ENCODE assay signal across 21 cellular contexts in genomic region chr7:70071786-70072185, GRCh38.
DNase-seq lines count a peak whose midpoint lies in the region; ATAC-seq and TF ChIP-seq lines count a peak whose summit lies in the region.
"Had no signal": no experiment of that assay in that cellular context is flagged by ENCODE, and none has a peak within 500 bp of the region (broad histone marks: within the 10 kb centered on the region; RNA-seq: fewer than 3 reads in every experiment).

No MANE protein-coding gene starts in this region.

- H3K4me1 ChIP-seq in muscle layer of duodenum (ENCODE audit: control insufficient read depth in 1 of 2, insufficient read depth in 2 of 2, low read length in 2 of 2) = peaks cover 7 to 15% of the 10 kb centered on the region in 2 donors
- peaks cover 14% of the 10 kb centered on the region for H3K4me1 ChIP-seq in stomach smooth muscle (ENCODE audit: control insufficient read depth, insufficient read depth, low read length)
- H3K4me1 ChIP-seq in Caco-2 = 0 out of 2 replicates have a peak, but pooled peaks cover 2% of the 10 kb centered on the region
- peaks cover 0 to 6% (median 0%) of the 10 kb centered on the region in 4 donors for H3K4me1 ChIP-seq in Peyer's patch
- H3K4me1 ChIP-seq: A549, colonic mucosa had no signal

- no peaks in the 10 kb centered on the region for H3K36me3 Mint-ChIP-seq in Caco-2 (ENCODE audit: insufficient read depth, unreplicated experiment)
- H3K36me3 Mint-ChIP-seq: activated CD4-positive, alpha-beta memory T cell treated with anti-CD3 and anti-CD28 coated beads for 36 hours; WTC11 had no signal

- no peak for ATAC-seq in HG03354 (IDR thresholded peaks at IDR 0.05; ENCODE audit: poor library complexity, severe bottlenecking, unreplicated experiment)
- ATAC-seq: A549, T-helper 17 cell, WTC11 had no signal

- TF ChIP-seq CTCF in WERI-Rb-1 (IDR thresholded peaks at IDR 0.05; ENCODE audit: low read depth, low read length) = no peak
- TF ChIP-seq CTCF in Caco-2 (IDR thresholded peaks at IDR 0.05; ENCODE audit: insufficient read depth in 1 of 2, low read depth in 1 of 2, low read length in 1 of 2, severe bottlenecking in 1 of 2, unreplicated experiment in 1 of 2) = no peak
- no peak for TF ChIP-seq CTCF in Peyer's patch (IDR thresholded peaks at IDR 0.05)

- H3K9ac ChIP-seq in stomach smooth muscle (ENCODE audit: low read length in 2 of 2) = no peak overlapping the region

- DNase-seq in NCI-H748 (lab: John Stamatoyannopoulos, UW; ENCODE audit: unreplicated experiment) = peak; percentile 58
- no peak for DNase-seq in NCI-H748 treated with DMSO at 0.1 percent for 48 hours (lab: John Stamatoyannopoulos, UW)
- peak; percentile 20 for DNase-seq in WERI-Rb-1
- DNase-seq in Caco-2 = no peak
- no peak for DNase-seq in Peyer's patch
- DNase-seq: activated CD4-positive, alpha-beta memory T cell treated with anti-CD3 and anti-CD28 coated beads for 36 hours; activated naive CD4-positive, alpha-beta T cell treated with anti-CD3 and anti-CD28 coated beads, Interleukin-2, amount 50 U/mL, for 16 hours; DMS79; KG1; left cardiac atrium; NCI-H1436; ovary; T-helper 17 cell had no signal

- H3K4me1 Mint-ChIP-seq in Caco-2 (ENCODE audit: low read depth, unreplicated experiment) = no peaks in the 10 kb centered on the region
- H3K4me1 Mint-ChIP-seq: T-helper 17 cell, WTC11 had no signal

- POLR2A ChIA-PET in Caco-2 (lab: Charles Lee) = no interaction called here

- intact Hi-C loops in Caco-2 (cut with micrococcal nuclease; ENCODE audit: unreplicated experiment) = no loop called here

- CTCF ChIA-PET in Caco-2 (lab: Charles Lee) = no interaction called here

- no peaks in the 10 kb centered on the region for H3K27me3 Mint-ChIP-seq in Caco-2 (ENCODE audit: insufficient read depth, unreplicated experiment)
- H3K27me3 Mint-ChIP-seq: activated CD4-positive, alpha-beta memory T cell treated with anti-CD3 and anti-CD28 coated beads for 36 hours; T-helper 17 cell had no signal

- H3K27me3 ChIP-seq in WERI-Rb-1 (ENCODE audit: insufficient read depth, low read depth, severe bottlenecking) = no peaks in the 10 kb centered on the region
- no peaks in the 10 kb centered on the region for H3K27me3 ChIP-seq in muscle layer of duodenum (ENCODE audit: low read depth, low read length)
- no peaks in the 10 kb centered on the region for H3K27me3 ChIP-seq in stomach smooth muscle (ENCODE audit: control insufficient read depth in 1 of 2, insufficient read depth in 2 of 2, low read length in 2 of 2)
- no peaks in the 10 kb centered on the region for H3K27me3 ChIP-seq in Caco-2 (replicated peaks; ENCODE audit: control insufficient read depth, insufficient read depth, low read length)
- no peaks in the 10 kb centered on the region for H3K27me3 ChIP-seq in Peyer's patch
- H3K27me3 ChIP-seq: colonic mucosa, ovary had no signal

- H3K4me3 ChIP-seq in WERI-Rb-1 (ENCODE audit: low read depth, low read length) (no peak overlapping the region), muscle layer of duodenum (ENCODE audit: low read depth in 1 of 2, low read length in 2 of 2) (no peak overlapping the region), stomach smooth muscle (ENCODE audit: low read length in 2 of 2) (no peak overlapping the region), Caco-2 (ENCODE audit: low read depth, low read length) (no peak overlapping the region), Peyer's patch (no peak overlapping the region)
- H3K4me3 ChIP-seq: A549, colonic mucosa, ovary, thoracic aorta had no signal

- no peaks in the 10 kb centered on the region for H3K9me3 ChIP-seq in WERI-Rb-1 (ENCODE audit: severe bottlenecking)
- H3K9me3 ChIP-seq in muscle layer of duodenum (ENCODE audit: control insufficient read depth in 1 of 2, low read length in 2 of 2) = no peaks in the 10 kb centered on the region
- no peaks in the 10 kb centered on the region for H3K9me3 ChIP-seq in stomach smooth muscle (ENCODE audit: control insufficient read depth in 2 of 2, low read length in 2 of 2)
- no peaks in the 10 kb centered on the region for H3K9me3 ChIP-seq in Caco-2
- no peaks in the 10 kb centered on the region for H3K9me3 ChIP-seq in Peyer's patch
- H3K9me3 ChIP-seq: A549, colonic mucosa, ovary, thoracic aorta had no signal

- no peaks in the 10 kb centered on the region for H3K9me3 Mint-ChIP-seq in Caco-2 (ENCODE audit: unreplicated experiment)
- H3K9me3 Mint-ChIP-seq: WTC11 had no signal

- H3K36me3 ChIP-seq in WERI-Rb-1 = no peaks in the 10 kb centered on the region
- H3K36me3 ChIP-seq in muscle layer of duodenum (ENCODE audit: control insufficient read depth in 1 of 2, insufficient read depth in 2 of 2, low read length in 2 of 2) = no peaks in the 10 kb centered on the region
- no peaks in the 10 kb centered on the region for H3K36me3 ChIP-seq in stomach smooth muscle (ENCODE audit: control insufficient read depth in 2 of 2, insufficient read depth in 2 of 2, low read length in 2 of 2)
- H3K36me3 ChIP-seq in Caco-2 (ENCODE audit: control insufficient read depth, insufficient read depth, low read length) = no peaks in the 10 kb centered on the region
- H3K36me3 ChIP-seq in Peyer's patch = no peaks in the 10 kb centered on the region
- H3K36me3 ChIP-seq: colonic mucosa, ovary, thoracic aorta had no signal

- no peak overlapping the region for H3K4me3 Mint-ChIP-seq in Caco-2 (ENCODE audit: unreplicated experiment)
- H3K4me3 Mint-ChIP-seq: activated CD4-positive, alpha-beta memory T cell treated with anti-CD3 and anti-CD28 coated beads for 36 hours; T-helper 17 cell; WTC11 had no signal

- no peak for TF ChIP-seq POLR2A in Peyer's patch (IDR thresholded peaks at IDR 0.05)

- H3K27ac Mint-ChIP-seq in Caco-2 (ENCODE audit: unreplicated experiment) = no peak overlapping the region
- H3K27ac Mint-ChIP-seq: activated CD4-positive, alpha-beta memory T cell treated with anti-CD3 and anti-CD28 coated beads for 36 hours; T-helper 17 cell; WTC11 had no signal

- H3K27ac ChIP-seq in WERI-Rb-1 = peak overlapping the region; percentile 36; the same call in 1 of the 2 replicates
- H3K27ac ChIP-seq in muscle layer of duodenum (ENCODE audit: low read length) = peak overlapping the region; percentile 27
- H3K27ac ChIP-seq in stomach smooth muscle (ENCODE audit: low read length) = peak overlapping the region; percentile 53
- H3K27ac ChIP-seq in Peyer's patch = peak overlapping the region in 2 of 4 donors; percentile 25 to 60
- H3K27ac ChIP-seq: A549, C4-2B, colonic mucosa, ovary, thoracic aorta had no signal

- no TSS peak for BruUV-seq in Caco-2 (replicated peaks; lab: Mats Ljungman, UMichigan)

Comparison
In these comparisons a context has a peak if more than half of its experiments do, and no peak if none do; other contexts are left out.
1. DNase-seq: peak in NCI-H748 (single experiment) and WERI-Rb-1 (single experiment); none in NCI-H748 treated with DMSO at 0.1 percent for 48 hours (single experiment), Caco-2 (0 of 2) and Peyer's patch (0 of 3).